19 cellular contexts compared by ENCODE assay signal in genomic region chr17:59504821-59505220, GRCh38.
A peak's percentile ranks its signal among the peaks of the same experiment; 100 is the strongest.
DNase-seq lines count a peak whose midpoint lies in the region; FAIRE-seq and TF ChIP-seq lines count a peak whose summit lies in the region.
"Had no signal": no experiment of that assay in that cellular context is flagged by ENCODE, and none has a peak within 500 bp of the region (broad histone marks: within the 10 kb centered on the region; RNA-seq: fewer than 3 reads in every experiment).

No MANE protein-coding gene starts in this region.

- H3K4me1 ChIP-seq in Caco-2 (peaks cover 13% of the 10 kb centered on the region), BE2C (peaks cover 3% of the 10 kb centered on the region; the same call in 1 of the 2 replicates)
- H3K4me1 ChIP-seq: A549, BLaER1 had no signal

- no TSS peak for BruUV-seq in Caco-2 (replicated peaks; lab: Mats Ljungman, UMichigan)

- peaks cover 2% of the 10 kb centered on the region for H3K27me3 Mint-ChIP-seq in activated CD4-positive, alpha-beta memory T cell treated with anti-CD3 and anti-CD28 coated beads, Interleukin-2, amount 10 ng/mL, durations not matched to agents 7 days and 5 days
- no peaks in the 10 kb centered on the region for H3K27me3 Mint-ChIP-seq in activated CD4-positive, alpha-beta memory T cell treated with anti-CD3 and anti-CD28 coated beads for 36 hours
- H3K27me3 Mint-ChIP-seq in Caco-2 (ENCODE audit: insufficient read depth, unreplicated experiment) (no peaks in the 10 kb centered on the region), mesothelial cell of epicardium (ENCODE audit: low read depth) (no peaks in the 10 kb centered on the region)

- no peak overlapping the region for H3K27ac Mint-ChIP-seq in activated CD4-positive, alpha-beta memory T cell treated with anti-CD3 and anti-CD28 coated beads, Interleukin-2, amount 10 ng/mL, durations not matched to agents 7 days and 5 days
- H3K27ac Mint-ChIP-seq in activated CD4-positive, alpha-beta memory T cell treated with anti-CD3 and anti-CD28 coated beads for 36 hours = no peak overlapping the region
- H3K27ac Mint-ChIP-seq in Caco-2 (ENCODE audit: unreplicated experiment) (peak overlapping the region; percentile 27), mesothelial cell of epicardium (peak overlapping the region; percentile 48)
- H3K27ac Mint-ChIP-seq: CD14-positive monocyte; CD4-positive, alpha-beta memory T cell; GM23338; HFFc6; IgD-negative memory B cell had no signal

- no peak overlapping the region for H3K4me3 Mint-ChIP-seq in activated CD4-positive, alpha-beta memory T cell treated with anti-CD3 and anti-CD28 coated beads, Interleukin-2, amount 10 ng/mL, durations not matched to agents 7 days and 5 days
- no peak overlapping the region for H3K4me3 Mint-ChIP-seq in activated CD4-positive, alpha-beta memory T cell treated with anti-CD3 and anti-CD28 coated beads for 36 hours
- H3K4me3 Mint-ChIP-seq in Caco-2 (ENCODE audit: unreplicated experiment) (no peak overlapping the region), mesothelial cell of epicardium (no peak overlapping the region)
- H3K4me3 Mint-ChIP-seq: CD14-positive monocyte; CD4-positive, alpha-beta memory T cell; GM23338; HFFc6; IgD-negative memory B cell had no signal

- FAIRE-seq in urothelium cell line (lab: Jason Lieb, UNC) = peak; percentile 92

- no peaks in the 10 kb centered on the region for H3K36me3 ChIP-seq in Caco-2 (ENCODE audit: control insufficient read depth, insufficient read depth, low read length)
- H3K36me3 ChIP-seq in BE2C = no peaks in the 10 kb centered on the region
- H3K36me3 ChIP-seq: BLaER1 had no signal

- peak; percentile 5 for DNase-seq in activated CD4-positive, alpha-beta memory T cell treated with anti-CD3 and anti-CD28 coated beads, Interleukin-2, amount 10 ng/mL, durations not matched to agents 7 days and 5 days
- DNase-seq in activated CD4-positive, alpha-beta memory T cell treated with anti-CD3 and anti-CD28 coated beads for 36 hours = no peak
- DNase-seq in Caco-2 = no peak
- no peak for DNase-seq in mesothelial cell of epicardium (ENCODE audit: low spot score in 2 of 2, unreplicated experiment in 2 of 2)
- DNase-seq in urothelium cell line (ENCODE audit: low spot score) = no peak
- DNase-seq in BE2C = no peak
- no peak for DNase-seq in activated T-cell treated with anti-CD3 and anti-CD28 coated beads, Interleukin-2, amount 50 U/mL, for 48 hours
- DNase-seq: AML-193; Calu3; CD4-positive, alpha-beta memory T cell; DMS79 treated with DMSO at 0.1 percent for 48 hours; GF-D8; H7; HFFc6 had no signal

- H3K36me3 Mint-ChIP-seq in activated CD4-positive, alpha-beta memory T cell treated with anti-CD3 and anti-CD28 coated beads, Interleukin-2, amount 10 ng/mL, durations not matched to agents 7 days and 5 days (ENCODE audit: low read depth) = no peaks in the 10 kb centered on the region
- no peaks in the 10 kb centered on the region for H3K36me3 Mint-ChIP-seq in activated CD4-positive, alpha-beta memory T cell treated with anti-CD3 and anti-CD28 coated beads for 36 hours
- H3K36me3 Mint-ChIP-seq in Caco-2 (ENCODE audit: insufficient read depth, unreplicated experiment) (no peaks in the 10 kb centered on the region), mesothelial cell of epicardium (no peaks in the 10 kb centered on the region)
- H3K36me3 Mint-ChIP-seq: CD14-positive monocyte; CD4-positive, alpha-beta memory T cell; IgD-negative memory B cell had no signal

- POLR2A ChIA-PET in activated CD4-positive, alpha-beta memory T cell treated with anti-CD3 and anti-CD28 coated beads, Interleukin-2, amount 10 ng/mL, durations not matched to agents 7 days and 5 days (lab: Charles Lee) = no interaction called here
- POLR2A ChIA-PET in activated CD4-positive, alpha-beta memory T cell treated with anti-CD3 and anti-CD28 coated beads for 36 hours (lab: Charles Lee) = no interaction called here
- POLR2A ChIA-PET in Caco-2 (lab: Charles Lee) = interaction anchor here (1.2 kb wide), 1 partner anchor 115 kb away, joined by 4 read pairs; the partner anchor contains the start of gene CLTC

- H3K27me3 ChIP-seq in Caco-2 (replicated peaks; ENCODE audit: control insufficient read depth, insufficient read depth, low read length) = no peaks in the 10 kb centered on the region; the same call in 1 of the 2 replicates
- H3K27me3 ChIP-seq in BE2C = no peaks in the 10 kb centered on the region
- H3K27me3 ChIP-seq: BLaER1 had no signal

- TF ChIP-seq CTCF in Caco-2 (IDR thresholded peaks at IDR 0.05; ENCODE audit: insufficient read depth in 1 of 2, low read depth in 1 of 2, low read length in 1 of 2, severe bottlenecking in 1 of 2, unreplicated experiment in 1 of 2) (no peak), mesothelial cell of epicardium (IDR thresholded peaks at IDR 0.05; ENCODE audit: unreplicated experiment) (no peak), BE2C (IDR thresholded peaks at IDR 0.05; ENCODE audit: low read depth, low read length) (no peak)

- H3K9me3 Mint-ChIP-seq in activated CD4-positive, alpha-beta memory T cell treated with anti-CD3 and anti-CD28 coated beads, Interleukin-2, amount 10 ng/mL, durations not matched to agents 7 days and 5 days = no peaks in the 10 kb centered on the region
- no peaks in the 10 kb centered on the region for H3K9me3 Mint-ChIP-seq in activated CD4-positive, alpha-beta memory T cell treated with anti-CD3 and anti-CD28 coated beads for 36 hours
- H3K9me3 Mint-ChIP-seq in Caco-2 (ENCODE audit: unreplicated experiment) (no peaks in the 10 kb centered on the region), mesothelial cell of epicardium (no peaks in the 10 kb centered on the region)
- H3K9me3 Mint-ChIP-seq: CD4-positive, alpha-beta memory T cell; GM23338; HFFc6; IgD-negative memory B cell had no signal

- H3K4me3 ChIP-seq in Caco-2 (ENCODE audit: low read depth, low read length) = no peak overlapping the region
- no peak overlapping the region for H3K4me3 ChIP-seq in BE2C (ENCODE audit: low read depth, low read length)
- H3K4me3 ChIP-seq: A549, BLaER1, GM23338 had no signal

- H3K9me3 ChIP-seq in Caco-2 (peaks cover 3% of the 10 kb centered on the region; the same call in 1 of the 2 replicates), BE2C (no peaks in the 10 kb centered on the region)
- H3K9me3 ChIP-seq: A549, BLaER1 had no signal

- H3K4me1 Mint-ChIP-seq in activated CD4-positive, alpha-beta memory T cell treated with anti-CD3 and anti-CD28 coated beads, Interleukin-2, amount 10 ng/mL, durations not matched to agents 7 days and 5 days = no peaks in the 10 kb centered on the region
- no peaks in the 10 kb centered on the region for H3K4me1 Mint-ChIP-seq in activated CD4-positive, alpha-beta memory T cell treated with anti-CD3 and anti-CD28 coated beads for 36 hours (ENCODE audit: low read depth)
- H3K4me1 Mint-ChIP-seq in Caco-2 (ENCODE audit: low read depth, unreplicated experiment) = peaks cover 14% of the 10 kb centered on the region
- peaks cover 8% of the 10 kb centered on the region for H3K4me1 Mint-ChIP-seq in mesothelial cell of epicardium
- H3K4me1 Mint-ChIP-seq: CD4-positive, alpha-beta memory T cell; IgD-negative memory B cell had no signal

- intact Hi-C loops in activated CD4-positive, alpha-beta memory T cell treated with anti-CD3 and anti-CD28 coated beads for 36 hours (cut with micrococcal nuclease) = no loop called here
- intact Hi-C loops in Caco-2 (cut with micrococcal nuclease; ENCODE audit: unreplicated experiment) = no loop called here

- CTCF ChIA-PET in activated CD4-positive, alpha-beta memory T cell treated with anti-CD3 and anti-CD28 coated beads, Interleukin-2, amount 10 ng/mL, durations not matched to agents 7 days and 5 days (lab: Charles Lee) = interaction anchor here (1.5 kb wide), 1 partner anchor 17 kb away, joined by 4 read pairs; no protein-coding TSS in a partner anchor
- CTCF ChIA-PET in activated CD4-positive, alpha-beta memory T cell treated with anti-CD3 and anti-CD28 coated beads for 36 hours (lab: Charles Lee) = interaction anchor here (0.5 kb wide), 1 partner anchor 238 kb away, joined by 3 read pairs; no protein-coding TSS in a partner anchor
- CTCF ChIA-PET in Caco-2 (lab: Charles Lee) = interaction anchor here (0.6 to 1.1 kb wide), 2 partner anchors 16 to 23 kb away, joined by 3 read pairs; no protein-coding TSS in a partner anchor

Comparison
In these comparisons a context has a peak if more than half of its experiments do, and no peak if none do; other contexts are left out.
1. H3K27ac Mint-ChIP-seq: peak in Caco-2 (single experiment) and mesothelial cell of epicardium (single experiment); none in activated CD4-positive, alpha-beta memory T cell treated with anti-CD3 and anti-CD28 coated beads, Interleukin-2, amount 10 ng/mL, durations not matched to agents 7 days and 5 days (single experiment) and activated CD4-positive, alpha-beta memory T cell treated with anti-CD3 and anti-CD28 coated beads for 36 hours (single experiment).